1 cellular context compared by ENCODE assay signal in genomic region chr1:31701137-31701736, GRCh38.
TF ChIP-seq lines count a peak whose summit lies in the region.

No MANE protein-coding gene starts in this region.

TF ChIP-seq in A549, 52 proteins besides CTCF, POLR2A, EP300 and RAD21 (continued from another document):
- TF ChIP-seq PBX3 (IDR thresholded peaks at IDR 0.05) (peak; percentile 36; the same call in 1 of the 2 replicates), CEBPB (IDR thresholded peaks at IDR 0.05) (peak; percentile 67 to 93), EHF (CRISPR knock-in tag; IDR thresholded peaks at IDR 0.05) (no peak), HES2 (IDR thresholded peaks at IDR 0.05) (0 out of 2 replicates have a peak, but pooled peaks have one; percentile 23), FOSL2 (IDR thresholded peaks at IDR 0.05) (peak; percentile 70; the same call in 1 of the 2 replicates), FOSL2 (CRISPR knock-in tag; IDR thresholded peaks at IDR 0.05) (peak; percentile 97), JUNB (IDR thresholded peaks at IDR 0.05) (peak; percentile 82)
